ENCODE assay signal across 11 cellular contexts in genomic region chrX:149510386-149510785, GRCh38. TPM values are rescaled to one million over a fixed set of nuclear protein-coding genes. Genes with fewer than 3 reads are reported as not detected.
DNase-seq lines count a peak whose midpoint lies in the region; ATAC-seq and TF ChIP-seq lines count a peak whose summit lies in the region.
"Had no signal": no experiment of that assay in that cellular context is flagged by ENCODE, and none has a peak within 500 bp of the region (broad histone marks: within the 10 kb centered on the region; RNA-seq: fewer than 3 reads in every experiment).

No MANE protein-coding gene starts in this region.

- no peak overlapping the region for H3K4me3 ChIP-seq in coronary artery
- H3K4me3 ChIP-seq: upper lobe of left lung had no signal

- H3K4me3 Mint-ChIP-seq in HFFc6 (no peak overlapping the region), naive B cell (no peak overlapping the region)
- no peak overlapping the region for H3K4me3 Mint-ChIP-seq in activated T-helper 1 cell treated with anti-CD3 and anti-CD28 coated beads, Interleukin-12 subunit alpha, Interleukin-12 subunit beta, Interleukin-2, Interleukin-4 antibody, amounts not matched to agents 30 ng/mL and 10 ng/mL and 1 ng/mL, durations not matched to agents 14 hours and 24 hours and 36 hours

- H3K27ac Mint-ChIP-seq in HFFc6: no peak overlapping the region
- H3K27ac Mint-ChIP-seq in activated T-helper 1 cell treated with anti-CD3 and anti-CD28 coated beads, Interleukin-12 subunit alpha, Interleukin-12 subunit beta, Interleukin-2, Interleukin-4 antibody, amounts not matched to agents 30 ng/mL and 10 ng/mL and 1 ng/mL, durations not matched to agents 14 hours and 24 hours and 36 hours: peak overlapping the region; percentile 71
- H3K27ac Mint-ChIP-seq in naive B cell: no peak overlapping the region

- ATAC-seq in naive B cell (ENCODE audit: low read depth in 2 of 2) (peak; percentile 38 to 50), HG03571 (IDR thresholded peaks at IDR 0.05; ENCODE audit: unreplicated experiment) (no peak)
- ATAC-seq: left ventricle myocardium superior had no signal

- H3K36me3 Mint-ChIP-seq in HFFc6 (ENCODE audit: low read depth) (no peaks in the 10 kb centered on the region), naive B cell (no peaks in the 10 kb centered on the region)
- peaks cover 1% of the 10 kb centered on the region for H3K36me3 Mint-ChIP-seq in activated T-helper 1 cell treated with anti-CD3 and anti-CD28 coated beads, Interleukin-12 subunit alpha, Interleukin-12 subunit beta, Interleukin-2, Interleukin-4 antibody, amounts not matched to agents 30 ng/mL and 10 ng/mL and 1 ng/mL, durations not matched to agents 14 hours and 24 hours and 36 hours (ENCODE audit: low read depth)

- H3K27me3 Mint-ChIP-seq in HFFc6 (ENCODE audit: insufficient read depth) (peaks cover 8% of the 10 kb centered on the region), naive B cell (peaks cover 6 to 9% (median 7%) of the 10 kb centered on the region in 3 donors)
- H3K27me3 Mint-ChIP-seq in activated T-helper 1 cell treated with anti-CD3 and anti-CD28 coated beads, Interleukin-12 subunit alpha, Interleukin-12 subunit beta, Interleukin-2, Interleukin-4 antibody, amounts not matched to agents 30 ng/mL and 10 ng/mL and 1 ng/mL, durations not matched to agents 14 hours and 24 hours and 36 hours (ENCODE audit: insufficient read depth): no peaks in the 10 kb centered on the region

- TF ChIP-seq CTCF in HFFc6 (IDR thresholded peaks at IDR 0.05) (peak; percentile 52), coronary artery (IDR thresholded peaks at IDR 0.05) (no peak)

- peak; percentile 15 for DNase-seq in GM03348 (ENCODE audit: low spot score)
- no peak for DNase-seq in HFFc6
- DNase-seq in activated T-helper 1 cell treated with anti-CD3 and anti-CD28 coated beads, Interleukin-12 subunit alpha, Interleukin-12 subunit beta, Interleukin-2, Interleukin-4 antibody, amounts not matched to agents 30 ng/mL and 10 ng/mL and 1 ng/mL, durations not matched to agents 14 hours and 24 hours and 36 hours (ENCODE audit: low spot score): no peak
- no peak for DNase-seq in naive B cell
- DNase-seq in T1000 (lab: John Stamatoyannopoulos, UW): no peak
- no peak for DNase-seq in coronary artery (ENCODE audit: low spot score)
- DNase-seq: left ventricle myocardium superior, NCI-H1105, SW 1271, upper lobe of left lung had no signal

- H3K9me3 Mint-ChIP-seq in HFFc6 (no peaks in the 10 kb centered on the region), naive B cell (peaks cover 0 to 1% (median 0%) of the 10 kb centered on the region in 7 donors)
- H3K9me3 Mint-ChIP-seq in activated T-helper 1 cell treated with anti-CD3 and anti-CD28 coated beads, Interleukin-12 subunit alpha, Interleukin-12 subunit beta, Interleukin-2, Interleukin-4 antibody, amounts not matched to agents 30 ng/mL and 10 ng/mL and 1 ng/mL, durations not matched to agents 14 hours and 24 hours and 36 hours: no peaks in the 10 kb centered on the region

- intact Hi-C loops in activated T-helper 1 cell treated with anti-CD3 and anti-CD28 coated beads, Interleukin-12 subunit alpha, Interleukin-12 subunit beta, Interleukin-2, Interleukin-4 antibody, amounts not matched to agents 30 ng/mL and 10 ng/mL and 1 ng/mL, durations not matched to agents 14 hours and 24 hours and 36 hours (cut with micrococcal nuclease): no loop called here

- H3K27ac ChIP-seq in coronary artery: no peak overlapping the region
- H3K27ac ChIP-seq: upper lobe of left lung had no signal

- H3K4me1 Mint-ChIP-seq in HFFc6 (ENCODE audit: low read depth) (peaks cover 18% of the 10 kb centered on the region), naive B cell (peaks cover 5 to 9% (median 5%) of the 10 kb centered on the region in 3 donors)
- peaks cover 33% of the 10 kb centered on the region for H3K4me1 Mint-ChIP-seq in activated T-helper 1 cell treated with anti-CD3 and anti-CD28 coated beads, Interleukin-12 subunit alpha, Interleukin-12 subunit beta, Interleukin-2, Interleukin-4 antibody, amounts not matched to agents 30 ng/mL and 10 ng/mL and 1 ng/mL, durations not matched to agents 14 hours and 24 hours and 36 hours (ENCODE audit: low read depth)

RNA-seq across cellular contexts. Expression of gene IDS, which starts 5.3 kb away (rescaled TPM):
- total RNA-seq in HFFc6 (2021; fragmentation: NEBNext Ultra II Directional; extraction: Animal tissue kit (Norgen Biotek cat#: 25700)): 10 to 100 TPM; 38.4 to 70.9 (median 55.1) TPM
- 46.6 and 48.9 TPM in 2 replicates for total RNA-seq in activated T-helper 1 cell treated with anti-CD3 and anti-CD28 coated beads, Interleukin-12 subunit alpha, Interleukin-12 subunit beta, Interleukin-2, Interleukin-4 antibody, amounts not matched to agents 30 ng/mL and 10 ng/mL and 1 ng/mL, durations not matched to agents 14 hours and 24 hours and 36 hours
- polyA plus RNA-seq in naive B cell (ENCODE audit: low read depth in 6 of 6): 100 to 1,000 TPM in 1 of 6 donors, 10 to 100 TPM in 5; 71.1 to 106 (median 77.5) TPM

RNA-seq across cellular contexts. Expression of gene EOLA1, which starts 30.4 kb away (rescaled TPM):
- total RNA-seq in HFFc6 (2021; fragmentation: NEBNext Ultra II Directional; extraction: Animal tissue kit (Norgen Biotek cat#: 25700)): 10 to 100 TPM; 11.3 to 15.4 (median 13.6) TPM
- total RNA-seq in activated T-helper 1 cell treated with anti-CD3 and anti-CD28 coated beads, Interleukin-12 subunit alpha, Interleukin-12 subunit beta, Interleukin-2, Interleukin-4 antibody, amounts not matched to agents 30 ng/mL and 10 ng/mL and 1 ng/mL, durations not matched to agents 14 hours and 24 hours and 36 hours: 31.4 and 35.5 TPM in 2 replicates
- 10 to 100 TPM; 10.6 to 27.8 (median 23.2) TPM for polyA plus RNA-seq in naive B cell (ENCODE audit: low read depth in 6 of 6)

RNA-seq across cellular contexts. Expression of gene HSFX3, which starts 39.3 kb away (rescaled TPM):
- not detected for total RNA-seq in HFFc6 (2021; fragmentation: NEBNext Ultra II Directional; extraction: Animal tissue kit (Norgen Biotek cat#: 25700))
- not detected in 2 replicates for total RNA-seq in activated T-helper 1 cell treated with anti-CD3 and anti-CD28 coated beads, Interleukin-12 subunit alpha, Interleukin-12 subunit beta, Interleukin-2, Interleukin-4 antibody, amounts not matched to agents 30 ng/mL and 10 ng/mL and 1 ng/mL, durations not matched to agents 14 hours and 24 hours and 36 hours
- not detected for polyA plus RNA-seq in naive B cell (ENCODE audit: low read depth in 6 of 6)
- total RNA-seq: left ventricle myocardium superior, upper lobe of left lung had no signal
